25 cellular contexts compared by ENCODE assay signal in the genomic region with DNA sequence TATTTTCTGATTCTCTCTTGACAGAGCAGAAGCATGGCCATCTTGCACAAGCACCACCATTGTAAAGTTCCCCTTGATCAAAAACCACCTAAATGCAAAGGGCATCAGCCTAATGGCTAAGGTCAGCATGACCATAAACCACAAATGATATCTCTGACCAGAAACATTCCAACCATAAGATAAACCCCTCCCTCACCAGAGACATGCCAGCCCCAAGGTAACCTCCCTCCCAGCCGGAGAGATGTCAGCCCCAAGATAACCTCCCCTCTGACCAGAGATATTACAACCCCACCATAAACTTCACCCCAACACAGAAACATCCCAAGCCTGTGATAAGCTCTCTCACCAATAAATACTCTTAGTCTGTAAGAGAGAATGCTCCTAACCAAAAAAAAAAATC.
"Had no signal": no experiment of that assay in that cellular context is flagged by ENCODE, and none has a peak within 500 bp of the region (broad histone marks: within the 10 kb centered on the region; RNA-seq: fewer than 3 reads in every experiment).

No MANE protein-coding gene starts in this region.

- DNase-seq: activated CD4-positive, alpha-beta memory T cell treated with anti-CD3 and anti-CD28 coated beads, Interleukin-2, amount 10 ng/mL, durations not matched to agents 7 days and 5 days; activated CD4-positive, alpha-beta T cell treated with anti-CD3 and anti-CD28 coated beads for 36 hours; activated CD4-positive, alpha-beta T cell treated with anti-CD3 and anti-CD28 coated beads, Interleukin-2, amount 50 U/mL, for 1 hour; activated CD4-positive, CD25-positive, alpha-beta regulatory T cell; activated effector memory CD4-positive, alpha-beta T cell treated with Interleukin-2 at 50 U/mL for 16 hours; activated naive CD4-positive, alpha-beta T cell; activated naive CD8-positive, alpha-beta T cell treated with anti-CD3 and anti-CD28 coated beads, Interleukin-2, amount 50 U/mL, for 24 hours; amygdala; MM.1S; NCI-H1105; NCI-H1436; NCI-H1694 treated with DMSO at 0.1 percent for 48 hours; NCI-H2029 treated with DMSO at 0.1 percent for 48 hours; NCI-H446; NCI-H524; PC-3; SHP77 treated with DMSO at 0.1 percent for 48 hours; T-helper 2 cell; T1000 had no signal

- H3K36me3 Mint-ChIP-seq: brain had no signal

- H3K9me3 Mint-ChIP-seq: activated naive CD8-positive, alpha-beta T cell treated with anti-CD3 and anti-CD28 coated beads, Interleukin-2, amount 50 U/mL, for 24 hours; central memory CD8-positive, alpha-beta T cell had no signal

- ATAC-seq: activated CD4-positive, alpha-beta T cell treated with anti-CD3 and anti-CD28 coated beads for 36 hours; activated naive CD4-positive, alpha-beta T cell treated with anti-CD3 and anti-CD28 coated beads, Interleukin-2, amount 50 U/mL, for 72 hours; activated naive CD8-positive, alpha-beta T cell treated with anti-CD3 and anti-CD28 coated beads, Interleukin-2, amount 50 U/mL, for 24 hours; PC-3 had no signal

- H3K27ac Mint-ChIP-seq: activated CD4-positive, alpha-beta memory T cell treated with anti-CD3 and anti-CD28 coated beads, Interleukin-2, amount 10 ng/mL, durations not matched to agents 7 days and 5 days; activated CD4-positive, alpha-beta T cell treated with anti-CD3 and anti-CD28 coated beads for 36 hours; activated naive CD4-positive, alpha-beta T cell treated with anti-CD3 and anti-CD28 coated beads, Interleukin-2, amount 50 U/mL, for 72 hours; activated naive CD8-positive, alpha-beta T cell treated with anti-CD3 and anti-CD28 coated beads, Interleukin-2, amount 50 U/mL, for 24 hours; brain had no signal

- H3K27ac ChIP-seq: VCaP had no signal

- H3K4me3 Mint-ChIP-seq: activated CD4-positive, alpha-beta memory T cell treated with anti-CD3 and anti-CD28 coated beads, Interleukin-2, amount 10 ng/mL, durations not matched to agents 7 days and 5 days; activated CD4-positive, alpha-beta T cell treated with anti-CD3 and anti-CD28 coated beads for 36 hours; activated naive CD8-positive, alpha-beta T cell treated with anti-CD3 and anti-CD28 coated beads, Interleukin-2, amount 50 U/mL, for 24 hours; brain; central memory CD8-positive, alpha-beta T cell had no signal

- H3K27me3 Mint-ChIP-seq: activated CD4-positive, alpha-beta memory T cell treated with anti-CD3 and anti-CD28 coated beads, Interleukin-2, amount 10 ng/mL, durations not matched to agents 7 days and 5 days; activated CD4-positive, alpha-beta T cell treated with anti-CD3 and anti-CD28 coated beads for 36 hours; central memory CD8-positive, alpha-beta T cell had no signal

- FAIRE-seq: astrocyte, RCC 7860 had no signal
